19 cellular contexts compared by ENCODE assay signal in the genomic region with DNA sequence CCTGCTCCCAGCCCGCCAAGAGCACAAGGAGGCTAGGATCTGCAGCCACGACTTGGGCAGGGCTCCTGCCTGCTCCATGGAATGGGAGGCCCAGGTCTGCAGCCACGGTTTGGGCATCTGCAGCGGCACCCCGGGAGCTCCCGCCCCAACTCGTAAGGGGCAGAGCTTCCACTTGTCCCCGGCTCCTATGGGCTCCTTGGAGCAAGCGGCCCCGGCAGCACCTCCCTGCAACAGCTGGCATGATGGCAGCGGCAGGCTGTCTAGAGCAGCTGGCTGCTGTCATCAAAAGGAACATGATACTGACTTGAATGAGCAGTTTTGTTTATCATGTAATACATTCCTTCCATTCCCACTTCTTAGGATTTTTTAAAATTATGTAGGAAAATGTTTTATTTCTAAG.
"Had no signal": no experiment of that assay in that cellular context is flagged by ENCODE, and none has a peak within 500 bp of the region (broad histone marks: within the 10 kb centered on the region; RNA-seq: fewer than 3 reads in every experiment).

No MANE protein-coding gene starts in this region.

- H3K4me3 ChIP-seq: colonic mucosa, sigmoid colon, thyroid gland had no signal

- H3K27me3 ChIP-seq: brain microvascular endothelial cell, colonic mucosa, sigmoid colon, thyroid gland had no signal

- H3K9me3 Mint-ChIP-seq: activated naive CD4-positive, alpha-beta T cell treated with anti-CD3 and anti-CD28 coated beads, Interleukin-2, amount 10 ng/mL, durations not matched to agents 7 days and 5 days; activated naive CD8-positive, alpha-beta T cell treated with anti-CD3 and anti-CD28 coated beads, Interleukin-2, amount 50 U/mL, for 24 hours; central memory CD8-positive, alpha-beta T cell; natural killer cell treated with Interleukin-12 subunit alpha and Interleukin-12 subunit beta and Interleukin-15 and Interleukin-18, amount 100 ng/mL, for 72 hours had no signal

- H3K36me3 ChIP-seq: brain microvascular endothelial cell, colonic mucosa, sigmoid colon, thyroid gland had no signal

- DNase-seq: activated CD4-positive, alpha-beta T cell treated with anti-CD3 and anti-CD28 coated beads, Interleukin-2, amount 50 U/mL, for 1 hour; activated CD4-positive, CD25-positive, alpha-beta regulatory T cell treated with anti-CD3 and anti-CD28 coated beads, Interleukin-2, amount 50 U/mL, for 72 hours; activated CD8-positive, alpha-beta memory T cell treated with anti-CD3 and anti-CD28 coated beads for 24 hours; activated CD8-positive, alpha-beta memory T cell treated with anti-CD3 and anti-CD28 coated beads, Interleukin-2, amount 50 U/mL, for 48 hours; activated effector memory CD4-positive, alpha-beta T cell treated with Interleukin-2 at 50 U/mL for 16 hours; activated naive CD4-positive, alpha-beta T cell treated with anti-CD3 and anti-CD28 coated beads, Interleukin-2, amount 10 ng/mL, durations not matched to agents 7 days and 5 days; activated naive CD8-positive, alpha-beta T cell treated with anti-CD3 and anti-CD28 coated beads, Interleukin-2, amount 50 U/mL, for 24 hours; activated T-cell treated with anti-CD3 and anti-CD28 coated beads, Interleukin-2, amount 50 U/mL, for 48 hours; anterior cingulate cortex; brain microvascular endothelial cell; colonic mucosa; sigmoid colon; stimulated activated CD4-positive, alpha-beta T cell treated with anti-CD3 and anti-CD28 coated beads, Interleukin-2, amount 100 ng/mL, for 24 hours; stimulated activated naive CD4-positive, alpha-beta T cell treated with Interleukin-2 at 50 U/mL for 16 hours; T-helper 17 cell; thyroid gland had no signal

- H3K4me3 Mint-ChIP-seq: activated naive CD4-positive, alpha-beta T cell treated with anti-CD3 and anti-CD28 coated beads, Interleukin-2, amount 10 ng/mL, durations not matched to agents 7 days and 5 days; activated naive CD8-positive, alpha-beta T cell treated with anti-CD3 and anti-CD28 coated beads, Interleukin-2, amount 50 U/mL, for 24 hours; central memory CD8-positive, alpha-beta T cell; natural killer cell treated with Interleukin-12 subunit alpha and Interleukin-12 subunit beta and Interleukin-15 and Interleukin-18, amount 100 ng/mL, for 72 hours; T-helper 17 cell had no signal

- H3K27me3 Mint-ChIP-seq: activated naive CD4-positive, alpha-beta T cell treated with anti-CD3 and anti-CD28 coated beads, Interleukin-2, amount 10 ng/mL, durations not matched to agents 7 days and 5 days had no signal

- H3K4me1 Mint-ChIP-seq: activated naive CD4-positive, alpha-beta T cell treated with anti-CD3 and anti-CD28 coated beads, Interleukin-2, amount 10 ng/mL, durations not matched to agents 7 days and 5 days; activated naive CD8-positive, alpha-beta T cell treated with anti-CD3 and anti-CD28 coated beads, Interleukin-2, amount 50 U/mL, for 24 hours; central memory CD8-positive, alpha-beta T cell had no signal

- H3K36me3 Mint-ChIP-seq: activated naive CD4-positive, alpha-beta T cell treated with anti-CD3 and anti-CD28 coated beads, Interleukin-2, amount 10 ng/mL, durations not matched to agents 7 days and 5 days; natural killer cell treated with Interleukin-12 subunit alpha and Interleukin-12 subunit beta and Interleukin-15 and Interleukin-18, amount 100 ng/mL, for 72 hours had no signal

- H3K27ac Mint-ChIP-seq: activated naive CD4-positive, alpha-beta T cell treated with anti-CD3 and anti-CD28 coated beads, Interleukin-2, amount 10 ng/mL, durations not matched to agents 7 days and 5 days; activated naive CD8-positive, alpha-beta T cell treated with anti-CD3 and anti-CD28 coated beads, Interleukin-2, amount 50 U/mL, for 24 hours; natural killer cell treated with Interleukin-12 subunit alpha and Interleukin-12 subunit beta and Interleukin-15 and Interleukin-18, amount 100 ng/mL, for 72 hours; T-helper 17 cell had no signal

- H3K4me1 ChIP-seq: colonic mucosa, sigmoid colon, thyroid gland had no signal

- H3K9me3 ChIP-seq: colonic mucosa, sigmoid colon, thyroid gland had no signal

- H3K27ac ChIP-seq: brain microvascular endothelial cell, colonic mucosa, sigmoid colon, thyroid gland, VCaP had no signal

- ATAC-seq: activated naive CD8-positive, alpha-beta T cell treated with anti-CD3 and anti-CD28 coated beads, Interleukin-2, amount 50 U/mL, for 24 hours; natural killer cell treated with Interleukin-12 subunit alpha and Interleukin-12 subunit beta and Interleukin-15 and Interleukin-18, amount 100 ng/mL, for 72 hours; T-helper 17 cell had no signal
